8 cellular contexts compared by ENCODE assay signal in the genomic region with DNA sequence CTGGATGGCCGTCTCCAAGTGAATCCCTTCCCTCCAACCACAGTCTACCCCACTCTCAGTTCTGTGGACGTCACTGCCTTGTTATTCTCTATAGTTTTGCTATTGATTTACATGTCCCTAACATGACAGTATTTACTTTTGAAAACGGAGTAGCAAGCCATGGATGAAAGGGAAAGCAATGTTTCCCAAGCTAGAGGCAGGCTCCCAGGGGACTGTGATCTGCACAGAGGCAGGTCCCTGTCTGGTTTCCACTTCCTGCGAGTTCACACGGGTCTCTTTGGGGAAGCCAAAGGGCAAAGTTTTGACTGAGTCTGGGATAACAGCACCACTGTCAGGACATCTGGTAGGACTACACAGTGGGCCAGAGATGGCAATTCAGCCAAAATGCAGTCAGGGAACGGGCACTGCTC. TPM values are rescaled to one million over a fixed set of nuclear protein-coding genes. Genes with fewer than 3 reads are reported as not detected.
DNase-seq lines count a peak whose midpoint lies in the region; ATAC-seq and TF ChIP-seq lines count a peak whose summit lies in the region.

No MANE protein-coding gene starts in this region.

- H3K4me2 ChIP-seq in fibroblast of lung (ENCODE audit: extremely low read depth, insufficient read depth, low read length), result peak overlapping the region; percentile 0

- no peak overlapping the region for H3K9ac ChIP-seq in fibroblast of lung (ENCODE audit: insufficient read depth, low read length)

- H3K27me3 ChIP-seq in Caco-2 (replicated peaks; ENCODE audit: control insufficient read depth, insufficient read depth, low read length) (no peaks in the 10 kb centered on the region), fibroblast of lung (ENCODE audit: control insufficient read depth, insufficient read depth, low read length) (no peaks in the 10 kb centered on the region)

- no peak overlapping the region for H3K27ac Mint-ChIP-seq in Caco-2 (ENCODE audit: unreplicated experiment)
- H3K27ac Mint-ChIP-seq in activated naive CD4-positive, alpha-beta T cell treated with anti-CD3 and anti-CD28 coated beads, Interleukin-2, amount 10 ng/mL, durations not matched to agents 7 days and 5 days, result no peak overlapping the region
- H3K27ac Mint-ChIP-seq in activated T-cell treated with anti-CD3 and anti-CD28 coated beads, Interleukin-2, amount 50 U/mL, for 24 hours, result no peak overlapping the region
- no peak overlapping the region for H3K27ac Mint-ChIP-seq in activated naive CD4-positive, alpha-beta T cell treated with anti-CD3 and anti-CD28 coated beads for 36 hours

- H3K36me3 ChIP-seq in Caco-2 (ENCODE audit: control insufficient read depth, insufficient read depth, low read length), result no peaks in the 10 kb centered on the region
- H3K36me3 ChIP-seq in fibroblast of lung (ENCODE audit: control insufficient read depth, insufficient read depth, low read length), result no peaks in the 10 kb centered on the region

- intact Hi-C loops in Caco-2 (cut with micrococcal nuclease; ENCODE audit: unreplicated experiment), result no loop called here
- intact Hi-C loops in activated naive CD4-positive, alpha-beta T cell treated with anti-CD3 and anti-CD28 coated beads for 36 hours (cut with micrococcal nuclease), result no loop called here

- H4K20me1 ChIP-seq in fibroblast of lung (ENCODE audit: control insufficient read depth, extremely low read depth, insufficient read depth, low read length), result no peaks in the 10 kb centered on the region

- H3K27me3 Mint-ChIP-seq in Caco-2 (ENCODE audit: insufficient read depth, unreplicated experiment), result no peaks in the 10 kb centered on the region
- H3K27me3 Mint-ChIP-seq in activated naive CD4-positive, alpha-beta T cell treated with anti-CD3 and anti-CD28 coated beads, Interleukin-2, amount 10 ng/mL, durations not matched to agents 7 days and 5 days, result peaks cover 9% of the 10 kb centered on the region
- peaks cover 16% of the 10 kb centered on the region for H3K27me3 Mint-ChIP-seq in activated T-cell treated with anti-CD3 and anti-CD28 coated beads, Interleukin-2, amount 50 U/mL, for 24 hours
- no peaks in the 10 kb centered on the region for H3K27me3 Mint-ChIP-seq in activated naive CD4-positive, alpha-beta T cell treated with anti-CD3 and anti-CD28 coated beads for 36 hours (ENCODE audit: low read depth)

- no peak overlapping the region for H3K4me3 Mint-ChIP-seq in Caco-2 (ENCODE audit: unreplicated experiment)
- H3K4me3 Mint-ChIP-seq in activated naive CD4-positive, alpha-beta T cell treated with anti-CD3 and anti-CD28 coated beads, Interleukin-2, amount 10 ng/mL, durations not matched to agents 7 days and 5 days, result no peak overlapping the region
- no peak overlapping the region for H3K4me3 Mint-ChIP-seq in activated T-cell treated with anti-CD3 and anti-CD28 coated beads, Interleukin-2, amount 50 U/mL, for 24 hours
- no peak overlapping the region for H3K4me3 Mint-ChIP-seq in activated naive CD4-positive, alpha-beta T cell treated with anti-CD3 and anti-CD28 coated beads for 36 hours

- H3K4me1 ChIP-seq in Caco-2, result no peaks in the 10 kb centered on the region
- peaks cover 3% of the 10 kb centered on the region for H3K4me1 ChIP-seq in fibroblast of lung (ENCODE audit: control insufficient read depth, extremely low read depth, insufficient read depth, low read length)

- H3K9me3 ChIP-seq in Caco-2 (no peaks in the 10 kb centered on the region), fibroblast of lung (ENCODE audit: control insufficient read depth, insufficient read depth, low read depth, low read length) (no peaks in the 10 kb centered on the region)

- no peaks in the 10 kb centered on the region for H3K9me3 Mint-ChIP-seq in Caco-2 (ENCODE audit: unreplicated experiment)
- peaks cover 2% of the 10 kb centered on the region for H3K9me3 Mint-ChIP-seq in activated naive CD4-positive, alpha-beta T cell treated with anti-CD3 and anti-CD28 coated beads, Interleukin-2, amount 10 ng/mL, durations not matched to agents 7 days and 5 days
- no peaks in the 10 kb centered on the region for H3K9me3 Mint-ChIP-seq in activated T-cell treated with anti-CD3 and anti-CD28 coated beads, Interleukin-2, amount 50 U/mL, for 24 hours
- H3K9me3 Mint-ChIP-seq in activated naive CD4-positive, alpha-beta T cell treated with anti-CD3 and anti-CD28 coated beads for 36 hours, result peaks cover 1% of the 10 kb centered on the region

- DNase-seq in Caco-2, result peak; percentile 5 to 39
- DNase-seq in fibroblast of lung (ENCODE audit: low read depth in 2 of 2), result peak in 1 of 2 donors; percentile 14
- no peak for DNase-seq in activated naive CD4-positive, alpha-beta T cell treated with anti-CD3 and anti-CD28 coated beads, Interleukin-2, amount 10 ng/mL, durations not matched to agents 7 days and 5 days
- no peak for DNase-seq in activated T-cell treated with anti-CD3 and anti-CD28 coated beads, Interleukin-2, amount 50 U/mL, for 24 hours
- no peak for DNase-seq in activated naive CD4-positive, alpha-beta T cell treated with anti-CD3 and anti-CD28 coated beads for 36 hours

- POLR2A ChIA-PET in Caco-2 (lab: Charles Lee), result no interaction called here

- CTCF ChIA-PET in Caco-2 (lab: Charles Lee), result no interaction called here
- CTCF ChIA-PET in activated naive CD4-positive, alpha-beta T cell treated with anti-CD3 and anti-CD28 coated beads, Interleukin-2, amount 10 ng/mL, durations not matched to agents 7 days and 5 days (lab: Charles Lee), result no interaction called here
- CTCF ChIA-PET in activated naive CD4-positive, alpha-beta T cell treated with anti-CD3 and anti-CD28 coated beads for 36 hours (lab: Charles Lee), result no interaction called here

- no peaks in the 10 kb centered on the region for H3K36me3 Mint-ChIP-seq in Caco-2 (ENCODE audit: insufficient read depth, unreplicated experiment)
- no peaks in the 10 kb centered on the region for H3K36me3 Mint-ChIP-seq in activated naive CD4-positive, alpha-beta T cell treated with anti-CD3 and anti-CD28 coated beads, Interleukin-2, amount 10 ng/mL, durations not matched to agents 7 days and 5 days
- no peaks in the 10 kb centered on the region for H3K36me3 Mint-ChIP-seq in activated T-cell treated with anti-CD3 and anti-CD28 coated beads, Interleukin-2, amount 50 U/mL, for 24 hours (ENCODE audit: low read depth)
- no peaks in the 10 kb centered on the region for H3K36me3 Mint-ChIP-seq in activated naive CD4-positive, alpha-beta T cell treated with anti-CD3 and anti-CD28 coated beads for 36 hours (ENCODE audit: low read depth)

- TF ChIP-seq CTCF in Caco-2 (IDR thresholded peaks at IDR 0.05; ENCODE audit: insufficient read depth in 1 of 2, low read depth in 1 of 2, low read length in 1 of 2, severe bottlenecking in 1 of 2, unreplicated experiment in 1 of 2) (no peak), fibroblast of lung (conservative IDR thresholded peaks at IDR 0.05 in 1 of 2, IDR thresholded peaks at IDR 0.05 in 1 of 2; ENCODE audit: low read depth in 1 of 2, low read length in 2 of 2) (no peak)

- H3K4me1 Mint-ChIP-seq in Caco-2 (ENCODE audit: low read depth, unreplicated experiment), result peaks cover 4% of the 10 kb centered on the region
- H3K4me1 Mint-ChIP-seq in activated naive CD4-positive, alpha-beta T cell treated with anti-CD3 and anti-CD28 coated beads, Interleukin-2, amount 10 ng/mL, durations not matched to agents 7 days and 5 days, result no peaks in the 10 kb centered on the region
- peaks cover 1% of the 10 kb centered on the region for H3K4me1 Mint-ChIP-seq in activated T-cell treated with anti-CD3 and anti-CD28 coated beads, Interleukin-2, amount 50 U/mL, for 24 hours (ENCODE audit: low read depth)
- no peaks in the 10 kb centered on the region for H3K4me1 Mint-ChIP-seq in activated naive CD4-positive, alpha-beta T cell treated with anti-CD3 and anti-CD28 coated beads for 36 hours (ENCODE audit: low read depth)

- H3K79me2 ChIP-seq in fibroblast of lung (ENCODE audit: control insufficient read depth, insufficient read depth, low read length), result no peaks in the 10 kb centered on the region

- ATAC-seq in GM19438 (IDR thresholded peaks at IDR 0.05; ENCODE audit: low read depth, unreplicated experiment), result peak; percentile 88
- ATAC-seq in HG03378 (IDR thresholded peaks at IDR 0.05; ENCODE audit: unreplicated experiment), result peak; percentile 96
- ATAC-seq in GM18498 (IDR thresholded peaks at IDR 0.05; ENCODE audit: unreplicated experiment), result no peak

- H3K4me3 ChIP-seq in Caco-2 (ENCODE audit: low read depth, low read length) (no peak overlapping the region), fibroblast of lung (replicated peaks in 1 of 4; ENCODE audit: control extremely low read depth in 1 of 4, insufficient read depth in 1 of 4, low read depth in 3 of 4, low read length in 4 of 4) (no peak overlapping the region)

- H2AFZ ChIP-seq in fibroblast of lung (ENCODE audit: low read length), result peak overlapping the region; percentile 0

- no peak overlapping the region for H3K27ac ChIP-seq in fibroblast of lung (ENCODE audit: insufficient read depth, low read length)

- no TSS peak for BruUV-seq in Caco-2 (replicated peaks; lab: Mats Ljungman, UMichigan)

RNA-seq across cellular contexts. Expression of gene C9orf153, which starts 12.7 kb away (rescaled TPM):
- total RNA-seq in Caco-2 (2022) (0.21 TPM in 1 of 2 replicates, not detected in the other), fibroblast of lung (0.17 and 0.51 TPM in 2 replicates)
- 0.06 and 0.17 TPM in 2 replicates for polyA plus RNA-seq in fibroblast of lung
- polyA plus RNA-seq in fibroblast of lung (2012), result 0.07 TPM in 1 of 2 replicates, not detected in the other
- 2.8 TPM in 1 of 2 replicates, not detected in the other for polyA minus RNA-seq in fibroblast of lung (ENCODE audit: low replicate concordance)
- under 1 TPM; 0.31 to 0.40 TPM for total RNA-seq in activated naive CD4-positive, alpha-beta T cell treated with anti-CD3 and anti-CD28 coated beads for 36 hours

RNA-seq across cellular contexts. Expression of gene ISCA1, which starts 35.6 kb away (rescaled TPM):
- total RNA-seq in Caco-2 (2022), result 11.2 and 12.8 TPM in 2 replicates
- 19.2 and 22.6 TPM in 2 replicates for total RNA-seq in fibroblast of lung
- polyA plus RNA-seq in fibroblast of lung, result 25.4 and 44.8 TPM in 2 replicates
- polyA plus RNA-seq in fibroblast of lung (2012), result 20.9 and 30.1 TPM in 2 replicates
- polyA minus RNA-seq in fibroblast of lung (ENCODE audit: low replicate concordance), result 5.4 and 6.1 TPM in 2 replicates
- 10 to 100 TPM; 18.4 to 18.7 TPM for total RNA-seq in activated naive CD4-positive, alpha-beta T cell treated with anti-CD3 and anti-CD28 coated beads for 36 hours

Comparison
In these comparisons a context has a peak if more than half of its experiments do, and no peak if none do; other contexts are left out.
1. DNase-seq: peak in Caco-2 (2 of 2); none in activated naive CD4-positive, alpha-beta T cell treated with anti-CD3 and anti-CD28 coated beads, Interleukin-2, amount 10 ng/mL, durations not matched to agents 7 days and 5 days (single experiment), activated T-cell treated with anti-CD3 and anti-CD28 coated beads, Interleukin-2, amount 50 U/mL, for 24 hours (single experiment) and activated naive CD4-positive, alpha-beta T cell treated with anti-CD3 and anti-CD28 coated beads for 36 hours (single experiment).